ENCODE assay signal across 9 cellular contexts in genomic region chr9:6428940-6429889, GRCh38. TPM values are rescaled to one million over a fixed set of nuclear protein-coding genes. Genes with fewer than 3 reads are reported as not detected.
A peak's percentile ranks its signal among the peaks of the same experiment; 100 is the strongest.
DNase-seq lines count a peak whose midpoint lies in the region; ATAC-seq and TF ChIP-seq lines count a peak whose summit lies in the region.
"Had no signal": no experiment of that assay in that cellular context is flagged by ENCODE, and none has a peak within 500 bp of the region (broad histone marks: within the 10 kb centered on the region; RNA-seq: fewer than 3 reads in every experiment).

No MANE protein-coding gene starts in this region.

- H3K79me2 ChIP-seq in hepatocyte: peaks cover 100% of the 10 kb centered on the region

- TF ChIP-seq POLR2A in esophagus muscularis mucosa (IDR thresholded peaks at IDR 0.05; ENCODE audit: low read depth): no peak

- H3K9me3 Mint-ChIP-seq in effector memory CD8-positive, alpha-beta T cell: no peaks in the 10 kb centered on the region

- peaks cover 7 to 53% (median 48%) of the 10 kb centered on the region in 4 donors for H3K4me1 ChIP-seq in esophagus muscularis mucosa
- H3K4me1 ChIP-seq in hepatocyte (ENCODE audit: insufficient read depth): no peaks in the 10 kb centered on the region

- H4K20me1 ChIP-seq in hepatocyte (ENCODE audit: insufficient read depth, poor library complexity, severe bottlenecking): peaks cover 36% of the 10 kb centered on the region

- peak; percentile 13 to 29 (median 16) for DNase-seq in effector memory CD8-positive, alpha-beta T cell
- DNase-seq in NCI-H2029 (lab: John Stamatoyannopoulos, UW) (no peak), hypothalamus (lab: John Stamatoyannopoulos, UW) (no peak), esophagus muscularis mucosa (ENCODE audit: extremely low spot score) (no peak), hepatocyte (ENCODE audit: low spot score) (no peak)

- H3K27ac Mint-ChIP-seq in effector memory CD8-positive, alpha-beta T cell: peak overlapping the region; percentile 71 to 92

- peaks cover 51% of the 10 kb centered on the region for H3K36me3 Mint-ChIP-seq in effector memory CD8-positive, alpha-beta T cell (ENCODE audit: insufficient read depth)

- H3K9me3 ChIP-seq in esophagus muscularis mucosa (no peaks in the 10 kb centered on the region), hepatocyte (ENCODE audit: low read depth) (no peaks in the 10 kb centered on the region)

- H3K4me3 ChIP-seq in esophagus muscularis mucosa (no peak overlapping the region), hepatocyte (no peak overlapping the region)
- H3K4me3 ChIP-seq: SK-N-MC had no signal

- intact Hi-C loops in esophagus muscularis mucosa (cut with DNase I): no loop called here

- H3K27ac ChIP-seq in esophagus muscularis mucosa (replicated peaks in 1 of 4): no peak overlapping the region
- H3K27ac ChIP-seq in hepatocyte: no peak overlapping the region
- H3K27ac ChIP-seq: SK-N-MC had no signal

- ATAC-seq in GM18498 (IDR thresholded peaks at IDR 0.05; ENCODE audit: unreplicated experiment) (peak; percentile 97), GM21447 (IDR thresholded peaks at IDR 0.05; ENCODE audit: unreplicated experiment) (peak; percentile 97), HG03469 (IDR thresholded peaks at IDR 0.05; ENCODE audit: unreplicated experiment) (peak; percentile 88)
- peak; percentile 95 for ATAC-seq in effector memory CD8-positive, alpha-beta T cell (replicated peaks)

- TF ChIP-seq CTCF in esophagus muscularis mucosa (IDR thresholded peaks at IDR 0.05) (no peak), hepatocyte (IDR thresholded peaks at IDR 0.05; ENCODE audit: poor library complexity) (no peak)

- WGBS in esophagus muscularis mucosa: 91% methylated on average over 11 of the region's 11 CpGs
- WGBS in hepatocyte (ENCODE audit: low lambda C conversion rate, missing lambda C conversion rate): 96% methylated on average over 11 of the region's 11 CpGs

- no peaks in the 10 kb centered on the region for H3K27me3 ChIP-seq in esophagus muscularis mucosa
- no peaks in the 10 kb centered on the region for H3K27me3 ChIP-seq in hepatocyte

- peaks cover 49 to 78% of the 10 kb centered on the region in 2 donors for H3K4me1 Mint-ChIP-seq in effector memory CD8-positive, alpha-beta T cell (ENCODE audit: low read depth in 2 of 2)

- peak overlapping the region; percentile 69 to 77 for H3K4me3 Mint-ChIP-seq in effector memory CD8-positive, alpha-beta T cell

- H2AFZ ChIP-seq in hepatocyte: no peak overlapping the region

- H3K9me2 ChIP-seq in hepatocyte (replicated peaks; ENCODE audit: insufficient read depth): no peaks in the 10 kb centered on the region

- H3K36me3 ChIP-seq in esophagus muscularis mucosa (peaks cover 0 to 6% (median 2%) of the 10 kb centered on the region in 4 donors), hepatocyte (replicated peaks; ENCODE audit: insufficient read depth, low read depth) (no peaks in the 10 kb centered on the region)

- TF ChIP-seq EP300 in esophagus muscularis mucosa (IDR thresholded peaks at IDR 0.05): no peak

- H3K4me2 ChIP-seq in hepatocyte: no peak overlapping the region

- no peaks in the 10 kb centered on the region for H3K27me3 Mint-ChIP-seq in effector memory CD8-positive, alpha-beta T cell

RNA-seq across cellular contexts. Expression of gene UHRF2, which starts 16.2 kb away (rescaled TPM):
- total RNA-seq in esophagus muscularis mucosa (10 to 100 TPM; 31.1 to 44.4 (median 41.8) TPM), hepatocyte (40.6 and 42.9 TPM in 2 replicates)
- 16.6 TPM in 2 replicates for polyA plus RNA-seq in hepatocyte

Comparison
In these comparisons a context has a peak if more than half of its experiments do, and no peak if none do; other contexts are left out.
1. DNase-seq: peak in effector memory CD8-positive, alpha-beta T cell (3 of 3); none in NCI-H2029 (single experiment), hypothalamus (0 of 51), esophagus muscularis mucosa (single experiment) and hepatocyte (single experiment).
2. Peak in every context shown above with its lines, with median percentiles within 50 percentile points of each other: ATAC-seq.